1 cellular context compared by ENCODE assay signal in the genomic region with DNA sequence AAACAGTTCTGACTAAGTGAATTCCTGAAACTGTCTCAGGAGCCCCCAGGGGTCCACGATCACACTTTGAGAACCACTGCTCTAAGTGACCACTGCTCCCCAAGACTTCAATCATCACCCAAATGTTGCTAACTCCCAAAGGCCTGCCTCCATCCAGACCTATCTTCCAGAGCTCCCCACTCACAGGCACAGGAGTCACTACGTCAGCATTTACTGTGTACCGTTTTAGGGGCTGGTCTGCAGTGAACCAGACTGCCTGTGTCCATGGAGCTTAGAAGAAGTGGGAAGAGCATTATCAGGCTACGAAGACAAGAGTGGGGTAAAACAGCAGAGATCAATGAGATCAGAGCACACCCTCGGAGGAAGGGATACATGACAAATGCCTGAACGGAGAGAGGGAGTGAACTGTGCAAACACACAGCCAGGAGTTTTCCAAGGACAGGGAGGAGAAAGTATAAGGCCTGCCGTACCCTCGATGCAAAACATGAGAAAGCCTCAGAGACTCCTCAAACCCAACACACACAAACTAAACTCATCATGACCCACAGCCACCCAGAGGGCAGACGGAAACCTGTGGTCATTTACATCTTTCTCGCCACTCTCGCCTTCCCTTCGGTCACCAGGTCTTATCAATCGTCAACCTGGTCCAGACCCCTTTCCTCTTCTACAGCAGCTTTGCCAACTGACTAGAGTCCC.
TF ChIP-seq lines count a peak whose summit lies in the region.

No MANE protein-coding gene starts in this region.

TF ChIP-seq in GM12878, 131 proteins besides CTCF, POLR2A, EP300 and RAD21:
- TF ChIP-seq POLR2AphosphoS5 (IDR thresholded peaks at IDR 0.05; ENCODE audit: low read length) = peak; percentile 73
- TF ChIP-seq CREB1 (IDR thresholded peaks at IDR 0.05; ENCODE audit: low read depth) = no peak
TF ChIP-seq in GM12878: peak in this region for 1.
